In the genomic region with DNA sequence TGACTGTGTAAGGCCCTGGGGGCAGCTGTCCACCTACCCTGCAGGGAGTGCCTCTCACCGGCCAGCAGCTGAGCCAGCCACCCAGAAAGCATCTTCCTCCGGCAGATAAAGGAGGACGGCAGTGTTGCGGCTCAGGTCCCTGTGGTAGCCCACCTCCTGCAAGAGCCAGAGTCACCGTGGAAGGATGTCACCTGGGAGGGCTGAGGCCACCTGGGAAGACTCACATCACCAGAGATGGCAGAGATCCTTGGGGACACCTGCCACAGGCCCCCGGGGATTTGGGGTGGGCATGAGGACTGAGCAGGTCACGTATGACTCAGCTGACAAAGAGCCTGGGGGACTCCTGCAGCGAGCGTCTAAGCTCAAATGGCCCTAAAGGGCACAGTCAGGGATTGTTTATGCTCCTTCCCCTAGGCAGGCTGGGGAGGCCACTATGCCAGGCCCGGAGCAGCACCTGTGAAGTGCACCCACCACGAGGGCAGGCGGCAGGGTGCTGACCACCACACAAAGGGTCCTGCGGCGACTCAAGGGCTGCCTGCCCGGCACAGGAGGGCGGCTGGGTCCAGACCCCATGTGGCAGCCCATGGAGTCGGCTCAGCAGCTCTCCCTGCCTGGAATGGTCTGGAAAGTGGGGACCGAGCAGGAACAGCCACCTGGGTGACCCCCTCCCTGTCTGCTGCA, we compare ENCODE assay signal across 22 cellular contexts. TPM values are rescaled to one million over a fixed set of nuclear protein-coding genes. Genes with fewer than 3 reads are reported as not detected.
A peak's percentile ranks its signal among the peaks of the same experiment; 100 is the strongest.
DNase-seq lines count a peak whose midpoint lies in the region; ATAC-seq, FAIRE-seq and TF ChIP-seq lines count a peak whose summit lies in the region.
"Had no signal": no experiment of that assay in that cellular context is flagged by ENCODE, and none has a peak within 500 bp of the region (broad histone marks: within the 10 kb centered on the region; RNA-seq: fewer than 3 reads in every experiment).

No MANE protein-coding gene starts in this region.

- H3K36me3 Mint-ChIP-seq in endodermal cell (ENCODE audit: low read depth), result no peaks in the 10 kb centered on the region
- H3K36me3 Mint-ChIP-seq: CD4-positive, CD25-positive, alpha-beta regulatory T cell had no signal

- peak overlapping the region; percentile 54 for H4K91ac ChIP-seq in trophoblast cell (ENCODE audit: low read depth, low read length)

- H3K18ac ChIP-seq in trophoblast cell (ENCODE audit: low read length), result no peak overlapping the region

- TF ChIP-seq POLR2A in right lobe of liver (IDR thresholded peaks at IDR 0.05) (no peak), HepG2 (IDR thresholded peaks at IDR 0.05; ENCODE audit: insufficient read depth in 1 of 2, low read depth in 2 of 2, low read length in 2 of 2) (no peak)

- DNase-seq in right lobe of liver, result peak in 2 of 3 donors; percentile 29 to 42
- DNase-seq in HepG2 (ENCODE audit: low spot score), result no peak
- DNase-seq in endodermal cell, result peak; percentile 35
- no peak for DNase-seq in trophoblast cell
- DNase-seq in stimulated activated CD4-positive, alpha-beta T cell treated with anti-CD3 and anti-CD28 coated beads, Interleukin-2, amount 100 ng/mL, for 48 hours, result no peak
- DNase-seq in HEK293T (ENCODE audit: extremely low spot score), result no peak
- DNase-seq in activated T-cell treated with anti-CD3 and anti-CD28 coated beads, Interleukin-2, amount 50 U/mL, for 48 hours, result no peak
- no peak for DNase-seq in NCI-H82 treated with DMSO at 0.1 percent for 48 hours (lab: John Stamatoyannopoulos, UW; ENCODE audit: unreplicated experiment)
- DNase-seq: ACHN; AML-193; CD4-positive, CD25-positive, alpha-beta regulatory T cell; DMS153; EL; NCI-H1417; NCI-H1930; NCI-H446; RPMI8226; SIG-M5 had no signal

- ATAC-seq in right lobe of liver (no peak), HepG2 (no peak)
- ATAC-seq: K562 had no signal

- no peak overlapping the region for H3K23ac ChIP-seq in trophoblast cell (ENCODE audit: low read length)

- TF ChIP-seq CTCF in right lobe of liver (IDR thresholded peaks at IDR 0.05) (no peak), HepG2 (CRISPR knock-in tag; IDR thresholded peaks at IDR 0.05) (no peak), endodermal cell (conservative IDR thresholded peaks at IDR 0.05) (no peak)

- H3K79me1 ChIP-seq in trophoblast cell (ENCODE audit: low read length), result peaks cover 2% of the 10 kb centered on the region

- CTCF ChIA-PET in HepG2 (lab: Yijun Ruan, JAX; ENCODE audit: low intra/inter-chr PET ratio, low total read pairs), result no interaction called here
- CTCF ChIA-PET in HEK293T (lab: Yijun Ruan, JAX), result no interaction called here

- WGBS in right lobe of liver (ENCODE audit: insufficient coverage, low coverage, low lambda C conversion rate, missing lambda C conversion rate), result 80% methylated on average over 1 of the region's 18 CpGs
- 43% methylated on average over 6 of the region's 18 CpGs for WGBS in HepG2 (ENCODE audit: low lambda C conversion rate)
- WGBS in endodermal cell (ENCODE audit: insufficient coverage in 1 of 2, insufficient read length in 1 of 2), 2 experiments, result 86 to 90% methylated on average over 8 to 18 of the region's 18 CpGs
- WGBS in trophoblast cell (ENCODE audit: extremely low coverage, insufficient coverage, insufficient read length), result no CpG with 5 or more reads among the region's 18 CpGs

- H3K36me3 ChIP-seq in right lobe of liver (no peaks in the 10 kb centered on the region), HepG2 (replicated peaks in 1 of 2; ENCODE audit: control insufficient read depth in 1 of 2, insufficient read depth in 2 of 2, low read length in 2 of 2) (no peaks in the 10 kb centered on the region), endodermal cell (ENCODE audit: control insufficient read depth, insufficient read depth, low read length) (no peaks in the 10 kb centered on the region), trophoblast cell (ENCODE audit: control insufficient read depth in 1 of 2, insufficient read depth in 2 of 2, low read length in 2 of 2) (no peaks in the 10 kb centered on the region)

- peak overlapping the region; percentile 42 for H2AK5ac ChIP-seq in trophoblast cell (ENCODE audit: low read length)

- TF ChIP-seq EP300 in HepG2 (IDR thresholded peaks at IDR 0.05; ENCODE audit: low read depth in 2 of 2, low read length in 2 of 2), result no peak
- TF ChIP-seq EP300 in HepG2 (CRISPR knock-in tag; IDR thresholded peaks at IDR 0.05; ENCODE audit: borderline replicate concordance), result no peak

- no TSS peak for BruUV-seq in HepG2 (replicated peaks; lab: Mats Ljungman, UMichigan)

- no peak overlapping the region for H3K9ac ChIP-seq in HepG2 (ENCODE audit: insufficient read depth, low read depth, low read length)
- no peak overlapping the region for H3K9ac ChIP-seq in endodermal cell (ENCODE audit: extremely low read depth, low read length, poor library complexity, severe bottlenecking)
- no peak overlapping the region for H3K9ac ChIP-seq in trophoblast cell (ENCODE audit: low read length)

- in situ Hi-C loops in HepG2 (cut with HindIII; ENCODE audit: extremely low pct_ligation_motif_present, low pct_unique_long_range_greater_than_20kb), result no loop called here

- intact Hi-C loops in right lobe of liver (cut with DNase I), result no loop called here
- intact Hi-C loops in HepG2 (cut with micrococcal nuclease; ENCODE audit: unreplicated experiment), result no loop called here

- no peak overlapping the region for H4K12ac ChIP-seq in trophoblast cell (ENCODE audit: low read depth, low read length)

- H3K9me3 ChIP-seq in right lobe of liver (no peaks in the 10 kb centered on the region), HepG2 (ENCODE audit: low read length) (no peaks in the 10 kb centered on the region), endodermal cell (ENCODE audit: control insufficient read depth, low read length) (no peaks in the 10 kb centered on the region), trophoblast cell (ENCODE audit: insufficient read depth, low read depth, low read length) (peaks cover 2% of the 10 kb centered on the region)
- H3K9me3 ChIP-seq: Caco-2 had no signal

- H3K4ac ChIP-seq in trophoblast cell (ENCODE audit: low read depth, low read length), result no peak overlapping the region

- TF ChIP-seq RAD21 in HepG2 (CRISPR knock-in tag; IDR thresholded peaks at IDR 0.05), result no peak

- H3K4me1 ChIP-seq in right lobe of liver, result peaks cover 0 to 2% (median 0%) of the 10 kb centered on the region in 4 donors
- H3K4me1 ChIP-seq in HepG2 (ENCODE audit: insufficient read depth, low read length), result no peaks in the 10 kb centered on the region
- H3K4me1 ChIP-seq in endodermal cell (ENCODE audit: control insufficient read depth, insufficient read depth, low read length), result no peaks in the 10 kb centered on the region
- H3K4me1 ChIP-seq in trophoblast cell (ENCODE audit: control insufficient read depth in 1 of 2, insufficient read depth in 2 of 2, low read length in 2 of 2), result peaks cover 3 to 9% of the 10 kb centered on the region in 2 experiments
- H3K4me1 ChIP-seq: Caco-2 had no signal

- H3K79me2 ChIP-seq in HepG2 (ENCODE audit: insufficient read depth, low read length) (no peaks in the 10 kb centered on the region), trophoblast cell (ENCODE audit: control insufficient read depth, insufficient read depth, low read length, poor library complexity) (no peaks in the 10 kb centered on the region)

- H4K20me1 ChIP-seq in HepG2 (ENCODE audit: insufficient read depth, low read length), result no peaks in the 10 kb centered on the region

- peak overlapping the region; percentile 27 for H2BK12ac ChIP-seq in trophoblast cell (ENCODE audit: low read length)

- H3K27ac ChIP-seq in right lobe of liver, result no peak overlapping the region
- no peak overlapping the region for H3K27ac ChIP-seq in HepG2 (ENCODE audit: extremely low read length, insufficient read depth, low read length)
- H3K27ac ChIP-seq in endodermal cell (ENCODE audit: low read depth, low read length), result no peak overlapping the region
- H3K27ac ChIP-seq in trophoblast cell (ENCODE audit: low read depth, low read length), result no peak overlapping the region
- H3K27ac ChIP-seq: HL-60 had no signal

- H2BK120ac ChIP-seq in trophoblast cell (ENCODE audit: insufficient read depth, low read length, poor library complexity), result no peak overlapping the region

- no peaks in the 10 kb centered on the region for H3K27me3 ChIP-seq in right lobe of liver
- H3K27me3 ChIP-seq in HepG2 (ENCODE audit: control insufficient read depth in 1 of 2, insufficient read depth in 2 of 2, low read length in 2 of 2), result peaks cover 14 to 62% of the 10 kb centered on the region in 2 experiments; a peak in 4 of 5 replicates
- H3K27me3 ChIP-seq in endodermal cell (ENCODE audit: control insufficient read depth, insufficient read depth, low read length, poor library complexity, severe bottlenecking), result no peaks in the 10 kb centered on the region
- no peaks in the 10 kb centered on the region for H3K27me3 ChIP-seq in trophoblast cell (ENCODE audit: insufficient read depth, low read length)

- POLR2A ChIA-PET in HepG2 (lab: Yijun Ruan, JAX), result no interaction called here
- POLR2A ChIA-PET in HEK293T (lab: Yijun Ruan, JAX), result no interaction called here

- no peak overlapping the region for H3K27ac Mint-ChIP-seq in endodermal cell
- H3K27ac Mint-ChIP-seq: CD4-positive, CD25-positive, alpha-beta regulatory T cell had no signal

- FAIRE-seq in HepG2 (lab: Jason Lieb, UNC), result no peak
- FAIRE-seq: H54, K562 had no signal

- no peaks in the 10 kb centered on the region for H3K9me3 Mint-ChIP-seq in endodermal cell

- no peaks in the 10 kb centered on the region for H3K27me3 Mint-ChIP-seq in endodermal cell (ENCODE audit: insufficient read depth)

- H3K14ac ChIP-seq in trophoblast cell (ENCODE audit: low read length), result peak overlapping the region; percentile 4

- H4K8ac ChIP-seq in trophoblast cell (ENCODE audit: low read depth, low read length), result no peak overlapping the region

- no peak overlapping the region for H3K4me3 Mint-ChIP-seq in endodermal cell
- H3K4me3 Mint-ChIP-seq: CD4-positive, CD25-positive, alpha-beta regulatory T cell had no signal

- H3K4me3 ChIP-seq in right lobe of liver, result no peak overlapping the region
- H3K4me3 ChIP-seq in HepG2 (replicated peaks in 1 of 3; ENCODE audit: insufficient read depth in 1 of 3, low read depth in 2 of 3, low read length in 3 of 3), result no peak overlapping the region
- H3K4me3 ChIP-seq in endodermal cell (ENCODE audit: low read length), result no peak overlapping the region
- no peak overlapping the region for H3K4me3 ChIP-seq in trophoblast cell (ENCODE audit: low read depth, low read length)
- H3K4me3 ChIP-seq: K562 had no signal

- no peak overlapping the region for H2BK5ac ChIP-seq in trophoblast cell (ENCODE audit: low read depth, low read length, poor library complexity)

- H2AFZ ChIP-seq in HepG2 (ENCODE audit: low read length) (no peak overlapping the region), trophoblast cell (ENCODE audit: insufficient read depth, low read length, poor library complexity) (no peak overlapping the region)

- no peaks in the 10 kb centered on the region for H3K4me1 Mint-ChIP-seq in endodermal cell

- H3K4me2 ChIP-seq in HepG2 (ENCODE audit: low read depth, low read length), result no peak overlapping the region
- H3K4me2 ChIP-seq in trophoblast cell (ENCODE audit: low read length), result no peak overlapping the region

RNA-seq across cellular contexts. Expression of gene TNFRSF13B, which starts 44.1 kb away (rescaled TPM):
- total RNA-seq in right lobe of liver, result under 1 TPM in 1 of 6 experiments, not detected in 5; 0.44 TPM
- not detected in 2 replicates for total RNA-seq in HepG2 (2016; rRNA removed; fragmentation: Illumina TruSeq; extraction: Trizol)
- not detected in 2 replicates for total RNA-seq in HepG2 (2016; cell fraction: cytosol; rRNA removed; fragmentation: Illumina TruSeq; extraction: Trizol; ENCODE audit: low read depth)
- total RNA-seq in HepG2 (2016; cell fraction: insoluble cytoplasmic fraction; rRNA removed; fragmentation: Illumina TruSeq; extraction: Trizol), result not detected in 2 replicates
- not detected in 2 replicates for total RNA-seq in HepG2 (2016; cell fraction: membrane; rRNA removed; fragmentation: Illumina TruSeq; extraction: Trizol)
- not detected in 2 replicates for total RNA-seq in HepG2 (2016; cell fraction: nucleus; rRNA removed; fragmentation: Illumina TruSeq; extraction: Trizol)
- polyA plus RNA-seq in HepG2 (2011; rRNA removed), result not detected in 2 replicates
- not detected in 2 replicates for polyA plus RNA-seq in HepG2 (2011; cell fraction: cytosol; rRNA removed)
- polyA plus RNA-seq in HepG2 (2011; cell fraction: nucleus; rRNA removed), result not detected in 2 replicates
- not detected in 2 replicates for polyA plus RNA-seq in HepG2 (2012)
- not detected in 2 replicates for polyA plus RNA-seq in HepG2 (2016; cell fraction: cytosol; fragmentation: Illumina TruSeq; extraction: Trizol; ENCODE audit: low read depth)
- polyA plus RNA-seq in HepG2 (2016; cell fraction: insoluble cytoplasmic fraction; fragmentation: Illumina TruSeq; extraction: Trizol; ENCODE audit: low read depth), result not detected in 2 replicates
- polyA plus RNA-seq in HepG2 (2016; cell fraction: membrane; fragmentation: Illumina TruSeq; extraction: Trizol; ENCODE audit: low read depth), result not detected in 2 replicates
- not detected in 2 replicates for polyA plus RNA-seq in HepG2 (2016; cell fraction: nucleus; fragmentation: Illumina TruSeq; extraction: Trizol; ENCODE audit: insufficient read depth, low read depth)
- polyA minus RNA-seq in HepG2 (2011; rRNA and poly(A)+ RNA removed; ENCODE audit: low replicate concordance), result 0.09 TPM in 1 of 2 replicates, not detected in the other
- not detected in 2 replicates for polyA minus RNA-seq in HepG2 (2011; cell fraction: cytosol; rRNA and poly(A)+ RNA removed)
- not detected in 2 replicates for polyA minus RNA-seq in HepG2 (2011; cell fraction: nucleus; rRNA and poly(A)+ RNA removed)
- 1 to 10 TPM in 1 of 2 donors, under 1 TPM in 1; 0.97 to 1.6 TPM for total RNA-seq in endodermal cell
- 0.21 TPM for polyA plus RNA-seq in endodermal cell (2013, experiment 1 of 2)
- 0.33 TPM for polyA plus RNA-seq in endodermal cell (2013, experiment 2 of 2)
- not detected in 2 replicates for polyA plus RNA-seq in trophoblast cell (2013)
- total RNA-seq: Caco-2, K562 had no signal
- polyA plus RNA-seq: K562 had no signal

Comparison
In these comparisons a context has a peak if more than half of its experiments do, and no peak if none do; other contexts are left out.
1. DNase-seq: peak in right lobe of liver (2 of 3) and endodermal cell (single experiment); none in HepG2 (single experiment), trophoblast cell (0 of 2), stimulated activated CD4-positive, alpha-beta T cell treated with anti-CD3 and anti-CD28 coated beads, Interleukin-2, amount 100 ng/mL, for 48 hours (0 of 2), HEK293T (single experiment), activated T-cell treated with anti-CD3 and anti-CD28 coated beads, Interleukin-2, amount 50 U/mL, for 48 hours (0 of 2) and NCI-H82 treated with DMSO at 0.1 percent for 48 hours (single experiment).